Comparison of ENCODE assay signal across 11 cellular contexts in the genomic region with DNA sequence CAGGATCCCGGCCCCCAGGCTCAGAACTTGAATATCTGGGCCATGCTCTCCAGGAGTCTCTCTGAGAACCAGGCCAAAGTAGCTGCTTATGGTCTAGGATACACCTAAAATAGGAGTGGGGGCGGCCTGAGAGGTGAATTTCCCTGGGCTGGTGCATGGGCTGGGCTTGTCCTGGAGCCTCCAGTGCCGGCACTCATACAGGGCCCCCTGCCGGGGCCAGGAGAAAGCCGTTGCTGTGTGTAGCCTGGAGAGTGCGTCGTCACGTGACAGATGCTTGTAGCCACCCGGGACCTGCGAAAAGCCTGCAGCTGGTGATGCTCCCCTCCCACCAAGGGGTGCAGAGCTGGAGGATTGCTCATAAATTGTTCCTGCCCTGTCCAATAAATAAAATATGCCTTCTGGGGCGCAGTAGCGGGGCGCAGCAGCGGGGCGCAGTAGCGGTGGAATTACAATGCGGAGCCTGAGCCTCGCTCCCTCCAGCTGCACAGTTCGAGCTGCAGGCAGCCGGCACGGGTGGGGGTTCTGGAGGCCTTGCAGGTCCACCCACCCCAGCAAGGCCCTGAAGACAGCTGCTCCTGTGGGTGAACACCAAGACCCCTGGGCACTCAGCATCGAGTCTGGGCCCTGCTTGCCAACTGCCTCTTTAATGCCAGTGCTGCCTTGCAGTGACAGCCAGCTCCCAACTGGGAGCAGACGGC.
A peak's percentile ranks its signal among the peaks of the same experiment; 100 is the strongest.
DNase-seq lines count a peak whose midpoint lies in the region; ATAC-seq lines count a peak whose summit lies in the region.
"Had no signal": no experiment of that assay in that cellular context is flagged by ENCODE, and none has a peak within 500 bp of the region (broad histone marks: within the 10 kb centered on the region; RNA-seq: fewer than 3 reads in every experiment).

No MANE protein-coding gene starts in this region.

- DNase-seq in DMS153 (lab: John Stamatoyannopoulos, UW) (peak; percentile 1), DMS153 treated with DMSO at 0.1 percent for 48 hours (lab: John Stamatoyannopoulos, UW; ENCODE audit: unreplicated experiment) (no peak), NCI-H69 (lab: John Stamatoyannopoulos, UW) (peak; percentile 22), hippocampal formation (lab: John Stamatoyannopoulos, UW) (peak; percentile 20 to 66), retina (peak; percentile 86)
- DNase-seq in stimulated activated naive CD8-positive, alpha-beta T cell treated with anti-CD3 and anti-CD28 coated beads, Interleukin-15, Interleukin-2, amounts not matched to agents 100 U/mL and 50 U/mL, for 24 hours: no peak
- DNase-seq: activated effector memory CD4-positive, alpha-beta T cell treated with Interleukin-2 at 50 U/mL for 16 hours; central memory CD4-positive, alpha-beta T cell; naive B cell had no signal

- ATAC-seq in HG02610 (IDR thresholded peaks at IDR 0.05; ENCODE audit: unreplicated experiment) (no peak), GM18520 (IDR thresholded peaks at IDR 0.05; ENCODE audit: unreplicated experiment) (no peak)
- no peak for ATAC-seq in stimulated activated naive CD8-positive, alpha-beta T cell treated with anti-CD3 and anti-CD28 coated beads, Interleukin-15, Interleukin-2, amounts not matched to agents 100 U/mL and 50 U/mL, for 24 hours

Comparison
In these comparisons a context has a peak if more than half of its experiments do, and no peak if none do; other contexts are left out.
1. DNase-seq: peak in DMS153 (single experiment), NCI-H69 (single experiment), hippocampal formation (2 of 2) and retina (single experiment); none in DMS153 treated with DMSO at 0.1 percent for 48 hours (single experiment) and stimulated activated naive CD8-positive, alpha-beta T cell treated with anti-CD3 and anti-CD28 coated beads, Interleukin-15, Interleukin-2, amounts not matched to agents 100 U/mL and 50 U/mL, for 24 hours (single experiment).